In genomic region chr7:55490099-55490498, GRCh38 we compare ENCODE assay signal across 17 cellular contexts.
"Had no signal": no experiment of that assay in that cellular context is flagged by ENCODE, and none has a peak within 500 bp of the region (broad histone marks: within the 10 kb centered on the region; RNA-seq: fewer than 3 reads in every experiment).

No MANE protein-coding gene starts in this region.

- H3K9me3 ChIP-seq: breast epithelium, gastrocnemius medialis, heart left ventricle, stomach, thoracic aorta, upper lobe of right lung had no signal

- H3K4me3 Mint-ChIP-seq: activated CD8-positive, alpha-beta T cell treated with anti-CD3 and anti-CD28 coated beads, Interleukin-2, amount 10 ng/mL, durations not matched to agents 7 days and 5 days; activated naive CD8-positive, alpha-beta T cell treated with anti-CD3 and anti-CD28 coated beads, Interleukin-2, amount 50 U/mL, for 24 hours; endodermal cell; nephron had no signal

- H3K27ac ChIP-seq: breast epithelium, dorsolateral prefrontal cortex, gastrocnemius medialis, heart left ventricle, stomach, thoracic aorta, upper lobe of right lung had no signal

- DNase-seq: activated CD8-positive, alpha-beta memory T cell treated with anti-CD3 and anti-CD28 coated beads, Interleukin-2, amount 50 U/mL, for 4 hours; activated CD8-positive, alpha-beta T cell treated with anti-CD3 and anti-CD28 coated beads, Interleukin-2, amount 10 ng/mL, durations not matched to agents 7 days and 5 days; activated naive CD4-positive, alpha-beta T cell treated with Interleukin-2 at 50 U/mL for 16 hours; activated naive CD8-positive, alpha-beta T cell treated with anti-CD3 and anti-CD28 coated beads, Interleukin-2, amount 50 U/mL, for 24 hours; endodermal cell; erythroblast; gastrocnemius medialis; heart left ventricle; stimulated activated CD4-positive, alpha-beta T cell treated with anti-CD3 and anti-CD28 coated beads, Interleukin-1b, Interleukin-23, amount 100 ng/mL, for 48 hours; stomach; T-helper 1 cell; upper lobe of right lung had no signal

- H3K4me1 ChIP-seq: breast epithelium, upper lobe of right lung had no signal

- H3K9me3 Mint-ChIP-seq: activated naive CD8-positive, alpha-beta T cell treated with anti-CD3 and anti-CD28 coated beads, Interleukin-2, amount 50 U/mL, for 24 hours; endodermal cell; nephron had no signal

- H3K27me3 ChIP-seq: breast epithelium, dorsolateral prefrontal cortex, gastrocnemius medialis, heart left ventricle, stomach, upper lobe of right lung had no signal

- H3K36me3 ChIP-seq: breast epithelium had no signal

- ATAC-seq: activated CD8-positive, alpha-beta T cell treated with anti-CD3 and anti-CD28 coated beads, Interleukin-2, amount 10 ng/mL, durations not matched to agents 7 days and 5 days; activated naive CD8-positive, alpha-beta T cell treated with anti-CD3 and anti-CD28 coated beads, Interleukin-2, amount 50 U/mL, for 24 hours; gastrocnemius medialis; heart left ventricle; sciatic nerve; upper lobe of right lung had no signal

- H3K27ac Mint-ChIP-seq: activated CD8-positive, alpha-beta T cell treated with anti-CD3 and anti-CD28 coated beads, Interleukin-2, amount 10 ng/mL, durations not matched to agents 7 days and 5 days; activated naive CD8-positive, alpha-beta T cell treated with anti-CD3 and anti-CD28 coated beads, Interleukin-2, amount 50 U/mL, for 24 hours; endodermal cell; nephron had no signal

- H3K27me3 Mint-ChIP-seq: activated naive CD8-positive, alpha-beta T cell treated with anti-CD3 and anti-CD28 coated beads, Interleukin-2, amount 50 U/mL, for 24 hours had no signal

- H3K4me3 ChIP-seq: breast epithelium, dorsolateral prefrontal cortex, gastrocnemius medialis, heart left ventricle, stomach, thoracic aorta, upper lobe of right lung had no signal
